In genomic region chr14:89810101-89810500, GRCh38 we compare ENCODE assay signal across 18 cellular contexts.
A peak's percentile ranks its signal among the peaks of the same experiment; 100 is the strongest.
DNase-seq lines count a peak whose midpoint lies in the region; ATAC-seq, FAIRE-seq and TF ChIP-seq lines count a peak whose summit lies in the region.
"Had no signal": no experiment of that assay in that cellular context is flagged by ENCODE, and none has a peak within 500 bp of the region (broad histone marks: within the 10 kb centered on the region; RNA-seq: fewer than 3 reads in every experiment).

No MANE protein-coding gene starts in this region.

- no peak for ATAC-seq in HG03159 (IDR thresholded peaks at IDR 0.05; ENCODE audit: unreplicated experiment)
- ATAC-seq: GM23338 had no signal

- no peaks in the 10 kb centered on the region for H3K36me3 Mint-ChIP-seq in mesothelial cell of epicardium
- H3K36me3 Mint-ChIP-seq: IgD-negative memory B cell had no signal

- H4K5ac ChIP-seq in H1 (ENCODE audit: insufficient read length, low read depth, low read length): no peak overlapping the region

- H3K9me3 ChIP-seq in H1 (ENCODE audit: insufficient read depth in 2 of 2, low read depth in 1 of 2, low read length in 1 of 2): no peaks in the 10 kb centered on the region

- no peak overlapping the region for H2AFZ ChIP-seq in H1 (ENCODE audit: low read length)
- H2AFZ ChIP-seq: GM23338 had no signal

- 0 out of 2 replicates have a peak, but pooled peaks cover 2% of the 10 kb centered on the region for H3K23me2 ChIP-seq in H1 (ENCODE audit: low read depth, low read length)

- H3K27ac Mint-ChIP-seq in mesothelial cell of epicardium: peak overlapping the region; percentile 53
- H3K27ac Mint-ChIP-seq: B cell; CD4-positive, alpha-beta T cell; GM23338; H9; IgD-negative memory B cell had no signal

- no peak overlapping the region for H3K56ac ChIP-seq in H1 (replicated peaks; ENCODE audit: insufficient read length, low read depth, low read length)

- H2BK15ac ChIP-seq in H1 (ENCODE audit: low read length): 0 out of 2 replicates have a peak overlapping the region, but pooled peaks have one; percentile 65

- 91% methylated on average over 5 of the region's 5 CpGs; no CpG with 5 or more reads in 1 of the 2 experiments for WGBS in H1 (ENCODE audit: extremely low coverage in 1 of 2, insufficient coverage in 1 of 2, insufficient read length in 1 of 2, insufficient replicate concordance in 2 of 2, low coverage in 1 of 2, low lambda C conversion rate in 2 of 2, missing lambda C conversion rate in 1 of 2), 2 experiments

- no peak for TF ChIP-seq EP300 in H1 (IDR thresholded peaks at IDR 0.05; ENCODE audit: borderline replicate concordance in 1 of 2, low read depth in 2 of 2, low read length in 2 of 2)

- no peak overlapping the region for H3K18ac ChIP-seq in H1 (ENCODE audit: extremely low read depth, low read length)

- no peaks in the 10 kb centered on the region for H3K4me1 ChIP-seq in H1 (replicated peaks in 1 of 4; ENCODE audit: control insufficient read depth in 3 of 4, insufficient read depth in 4 of 4, low read length in 3 of 4)

- H3K4me3 ChIP-seq in AG10803 (ENCODE audit: low read length) (no peak overlapping the region), H1 (ENCODE audit: extremely low read depth in 1 of 4, insufficient read depth in 2 of 4, low read depth in 3 of 4, low read length in 4 of 4) (no peak overlapping the region), fibroblast of the aortic adventitia (ENCODE audit: low read depth, low read length) (no peak overlapping the region)
- H3K4me3 ChIP-seq: GM23338 had no signal

- H2BK12ac ChIP-seq in H1 (ENCODE audit: low read depth, low read length): no peak overlapping the region

- no peak overlapping the region for H2BK120ac ChIP-seq in H1 (replicated peaks; ENCODE audit: low read depth, low read length)

- H2BK20ac ChIP-seq in H1 (ENCODE audit: low read length): no peak overlapping the region

- no peaks in the 10 kb centered on the region for H3K27me3 ChIP-seq in H1 (replicated peaks in 1 of 4; ENCODE audit: control insufficient read depth in 3 of 4, extremely low read depth in 1 of 4, insufficient read depth in 3 of 4, low read length in 3 of 4)

- POLR2A ChIA-PET in H1 (lab: Charles Lee; ENCODE audit: partially characterized antibody): interaction anchor here (0.8 kb wide), 1 partner anchor 545 kb away, joined by 3 read pairs; no protein-coding TSS in a partner anchor

- no peak overlapping the region for H3K4me2 ChIP-seq in H1 (ENCODE audit: insufficient read depth in 1 of 2, low read depth in 2 of 2, low read length in 2 of 2)
- H3K4me2 ChIP-seq: GM23338 had no signal

- H3K9me3 Mint-ChIP-seq in mesothelial cell of epicardium: peaks cover 7% of the 10 kb centered on the region
- H3K9me3 Mint-ChIP-seq: CD4-positive, alpha-beta T cell; GM23338; H9; IgD-negative memory B cell had no signal

- H3K4me3 Mint-ChIP-seq in mesothelial cell of epicardium: no peak overlapping the region
- H3K4me3 Mint-ChIP-seq: B cell; CD4-positive, alpha-beta T cell; GM23338; H9; IgD-negative memory B cell had no signal

- H2BK5ac ChIP-seq in H1 (ENCODE audit: low read depth, low read length): no peak overlapping the region

- no peak overlapping the region for H3K23ac ChIP-seq in H1 (ENCODE audit: insufficient read length)

- no peak for TF ChIP-seq CTCF in AG10803 (conservative IDR thresholded peaks at IDR 0.05; ENCODE audit: low read length)
- no peak for TF ChIP-seq CTCF in H1 (IDR thresholded peaks at IDR 0.05; ENCODE audit: control extremely low read depth in 1 of 3, insufficient read depth in 1 of 3, low read depth in 1 of 3, low read length in 3 of 3)
- no peak for TF ChIP-seq CTCF in fibroblast of the aortic adventitia (IDR thresholded peaks at IDR 0.05; ENCODE audit: insufficient read depth, low read length)
- no peak for TF ChIP-seq CTCF in mesothelial cell of epicardium (IDR thresholded peaks at IDR 0.05; ENCODE audit: unreplicated experiment)

- peaks cover 44% of the 10 kb centered on the region for H3K4me1 Mint-ChIP-seq in mesothelial cell of epicardium
- H3K4me1 Mint-ChIP-seq: B cell had no signal

- no peak overlapping the region for H3K9ac ChIP-seq in H1 (replicated peaks in 1 of 4; ENCODE audit: extremely low read depth in 1 of 4, low read depth in 3 of 4, low read length in 3 of 4)

- TF ChIP-seq RAD21 in H1 (IDR thresholded peaks at IDR 0.05 in 1 of 2, conservative IDR thresholded peaks at IDR 0.05 in 1 of 2; ENCODE audit: low read depth in 2 of 2, low read length in 2 of 2): no peak

- no peak overlapping the region for H4K91ac ChIP-seq in H1 (replicated peaks; ENCODE audit: insufficient read length, low read length)

- CTCF ChIA-PET in H1 (lab: Charles Lee; ENCODE audit: partially characterized antibody): no interaction called here

- no peaks in the 10 kb centered on the region for H3K27me3 Mint-ChIP-seq in mesothelial cell of epicardium (ENCODE audit: low read depth)
- H3K27me3 Mint-ChIP-seq: B cell, IgD-negative memory B cell had no signal

- TF ChIP-seq POLR2A in H1 (IDR thresholded peaks at IDR 0.05; ENCODE audit: control extremely low read depth in 1 of 2, low read depth in 2 of 2, low read length in 2 of 2): no peak

- no peak overlapping the region for H3K27ac ChIP-seq in H1 (ENCODE audit: low read depth, low read length)

- no peaks in the 10 kb centered on the region for H4K20me1 ChIP-seq in H1 (replicated peaks in 1 of 2; ENCODE audit: control insufficient read depth in 1 of 2, insufficient read depth in 2 of 2, low read length in 2 of 2)

- DNase-seq in AG10803 (ENCODE audit: low read depth) (peak; percentile 76), H1 (ENCODE audit: low read depth in 1 of 2, low spot score in 2 of 2) (no peak), fibroblast of the aortic adventitia (ENCODE audit: low read depth) (peak; percentile 69), mesothelial cell of epicardium (ENCODE audit: low spot score in 2 of 2, unreplicated experiment in 2 of 2) (no peak), NCI-H1417 treated with DMSO at 0.1 percent for 48 hours (lab: John Stamatoyannopoulos, UW) (no peak), NCI-H1092 treated with DMSO at 0.1 percent for 48 hours (lab: John Stamatoyannopoulos, UW) (no peak)
- DNase-seq: 8988T; C1 segment of cervical spinal cord; Calu3; CD4-positive, alpha-beta T cell; DMS 273 treated with DMSO at 0.1 percent for 48 hours; H9; KG1 had no signal

- no peaks in the 10 kb centered on the region for H3K36me3 ChIP-seq in H1 (ENCODE audit: control insufficient read depth in 2 of 4, insufficient read depth in 4 of 4, low read length in 3 of 4)

- H4K8ac ChIP-seq in H1 (ENCODE audit: extremely low read depth, insufficient read depth, low read length): no peak overlapping the region

- FAIRE-seq in H1 (lab: Jason Lieb, UNC): no peak
- FAIRE-seq: GM12891 had no signal

- H3K79me2 ChIP-seq in H1 (ENCODE audit: control insufficient read depth in 1 of 2, insufficient read depth in 2 of 2, low read length in 2 of 2): no peaks in the 10 kb centered on the region

- no peak overlapping the region for H3K14ac ChIP-seq in H1 (ENCODE audit: insufficient read length)

- no peak overlapping the region for H3K4ac ChIP-seq in H1 (replicated peaks; ENCODE audit: insufficient read length, low read depth, low read length)

- no peaks in the 10 kb centered on the region for H3K79me1 ChIP-seq in H1 (ENCODE audit: low read depth, low read length)

- no peak overlapping the region for H2AK5ac ChIP-seq in H1 (ENCODE audit: low read depth, low read length)

TF ChIP-seq in H1, 55 proteins besides CTCF, POLR2A, EP300 and RAD21:
- TF ChIP-seq POLR2AphosphoS5 (IDR thresholded peaks at IDR 0.05; ENCODE audit: low read depth, low read length): no peak
- TF ChIP-seq MAX (IDR thresholded peaks at IDR 0.05): no peak
- TF ChIP-seq CBX5 (IDR thresholded peaks at IDR 0.05; ENCODE audit: low read depth, low read length): no peak
- TF ChIP-seq EGR1 (IDR thresholded peaks at IDR 0.05; ENCODE audit: borderline replicate concordance, low read depth, low read length): no peak
- no peak for TF ChIP-seq SP2 (IDR thresholded peaks at IDR 0.05; ENCODE audit: low read length)
- TF ChIP-seq JUN (IDR thresholded peaks at IDR 0.05; ENCODE audit: low read depth, low read length): no peak
- TF ChIP-seq TBP (IDR thresholded peaks at IDR 0.05; ENCODE audit: low read depth, low read length): no peak
TF ChIP-seq in H1: peak in this region for 0.

Comparison
In these comparisons a context has a peak if more than half of its experiments do, and no peak if none do; other contexts are left out.
1. DNase-seq: peak in AG10803 (single experiment) and fibroblast of the aortic adventitia (single experiment); none in H1 (0 of 2), mesothelial cell of epicardium (0 of 2), NCI-H1417 treated with DMSO at 0.1 percent for 48 hours (single experiment) and NCI-H1092 treated with DMSO at 0.1 percent for 48 hours (single experiment).